In the genomic region with DNA sequence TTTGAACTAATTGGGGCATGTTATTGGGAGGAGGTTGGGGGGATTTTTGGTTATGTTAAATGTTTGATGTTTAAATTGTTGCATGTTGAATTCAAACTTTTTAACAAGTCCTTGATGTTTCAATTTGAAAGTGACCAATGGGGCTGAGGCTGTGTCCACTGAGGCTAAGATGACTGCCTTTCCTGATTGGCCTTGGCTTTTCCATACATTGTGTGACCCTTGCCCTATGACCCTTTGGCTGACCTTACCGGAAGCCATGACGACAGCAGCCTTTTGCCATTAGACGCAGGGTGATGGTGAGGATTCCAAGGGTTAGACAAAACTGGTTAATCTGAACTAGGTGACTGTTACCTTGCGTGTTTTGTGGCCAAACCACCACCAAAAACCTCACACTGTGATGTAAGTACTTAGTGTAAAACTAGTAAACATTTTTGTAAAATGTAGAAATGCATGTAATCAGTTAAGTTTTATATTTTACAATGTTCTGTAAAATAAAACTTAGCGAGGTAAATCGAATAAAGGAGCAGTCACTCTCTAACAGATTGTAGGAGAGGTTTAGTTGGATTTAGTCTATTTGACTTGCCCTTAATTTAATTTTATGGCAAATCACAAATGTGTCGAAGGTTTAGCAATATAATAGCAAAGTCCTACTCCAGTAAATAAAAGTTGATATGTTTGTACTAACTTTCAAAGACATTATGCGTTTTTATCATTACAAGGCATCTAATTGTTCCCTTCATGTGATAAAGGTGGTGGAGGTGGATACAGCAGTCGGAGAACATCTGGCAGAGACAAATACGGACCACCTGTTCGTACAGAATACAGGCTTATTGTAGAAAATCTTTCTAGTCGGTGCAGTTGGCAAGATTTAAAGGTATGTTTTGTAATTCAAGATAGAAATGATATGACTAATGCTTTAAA, we compare ENCODE assay signal across 8 cellular contexts. TPM values are rescaled to one million over a fixed set of nuclear protein-coding genes. Genes with fewer than 3 reads are reported as not detected.
DNase-seq lines count a peak whose midpoint lies in the region; ATAC-seq lines count a peak whose summit lies in the region.

No MANE protein-coding gene starts in this region.

- no peaks in the 10 kb centered on the region for H3K9me3 Mint-ChIP-seq in CD8-positive, alpha-beta memory T cell
- no peaks in the 10 kb centered on the region for H3K9me3 Mint-ChIP-seq in central memory CD8-positive, alpha-beta T cell

- in situ Hi-C loops in G401 (cut with HindIII; ENCODE audit: low sequenced_read_pairs), result no loop called here

- H3K27me3 ChIP-seq in CD8-positive, alpha-beta memory T cell (ENCODE audit: insufficient read depth, low read length, poor library complexity, severe bottlenecking), result no peaks in the 10 kb centered on the region
- peaks cover 2% of the 10 kb centered on the region for H3K27me3 ChIP-seq in NT2/D1 (ENCODE audit: insufficient read depth, insufficient read length)
- no peaks in the 10 kb centered on the region for H3K27me3 ChIP-seq in muscle layer of colon (ENCODE audit: control insufficient read depth in 1 of 2, insufficient read depth in 2 of 2, low read length in 2 of 2)

- peaks cover 35 to 62% (median 60%) of the 10 kb centered on the region in 3 donors for H3K4me1 Mint-ChIP-seq in CD8-positive, alpha-beta memory T cell
- H3K4me1 Mint-ChIP-seq in central memory CD8-positive, alpha-beta T cell, result peaks cover 40% of the 10 kb centered on the region

- peak overlapping the region; percentile 99 for H3K27ac ChIP-seq in CD8-positive, alpha-beta memory T cell (ENCODE audit: low read depth, low read length)
- H3K27ac ChIP-seq in muscle layer of colon (ENCODE audit: low read depth, low read length), result no peak overlapping the region

- H3K9me3 ChIP-seq in CD8-positive, alpha-beta memory T cell (ENCODE audit: low read length), result no peaks in the 10 kb centered on the region
- H3K9me3 ChIP-seq in NT2/D1 (ENCODE audit: insufficient read depth, low read length), result peaks cover 9% of the 10 kb centered on the region; the same call in 1 of the 2 replicates
- H3K9me3 ChIP-seq in muscle layer of colon (ENCODE audit: low read length), result no peaks in the 10 kb centered on the region

- no peak for ATAC-seq in central memory CD8-positive, alpha-beta T cell (replicated peaks; ENCODE audit: extremely low read depth, poor library complexity, severe bottlenecking)

- H3K9ac ChIP-seq in NT2/D1 (ENCODE audit: insufficient read length, low read depth) (peak overlapping the region; percentile 78), muscle layer of colon (ENCODE audit: low read length) (peak overlapping the region; percentile 1)

- DNase-seq in CD8-positive, alpha-beta memory T cell, result peak in 1 of 5 donors; percentile 54
- DNase-seq in NT2/D1 (ENCODE audit: low read depth, low spot score), result no peak
- no peak for DNase-seq in central memory CD8-positive, alpha-beta T cell (ENCODE audit: low spot score in 2 of 2)
- no peak for DNase-seq in OCI-M1 (lab: John Stamatoyannopoulos, UW)
- DNase-seq in NCI-H1694 treated with DMSO at 0.1 percent for 48 hours (lab: John Stamatoyannopoulos, UW), result no peak
- no peak for DNase-seq in G401 (ENCODE audit: low spot score)
- DNase-seq in RPMI8226, result no peak

- CTCF ChIA-PET in CD8-positive, alpha-beta memory T cell (lab: Charles Lee), result interaction anchor here (1.6 kb wide), 1 partner anchor 7 kb away, joined by 3 read pairs; no protein-coding TSS in a partner anchor

- peaks cover 40% of the 10 kb centered on the region for H3K4me1 ChIP-seq in CD8-positive, alpha-beta memory T cell (ENCODE audit: insufficient read depth, low read length)
- H3K4me1 ChIP-seq in NT2/D1 (ENCODE audit: insufficient read depth, insufficient read length) (peaks cover 3% of the 10 kb centered on the region), muscle layer of colon (ENCODE audit: insufficient read depth, low read length) (peaks cover 5% of the 10 kb centered on the region)

- peak overlapping the region; percentile 47 to 93 (median 82) for H3K27ac Mint-ChIP-seq in CD8-positive, alpha-beta memory T cell
- H3K27ac Mint-ChIP-seq in central memory CD8-positive, alpha-beta T cell (ENCODE audit: low read depth), result peak overlapping the region; percentile 94

- peak overlapping the region; percentile 23 for H3K4me3 ChIP-seq in CD8-positive, alpha-beta memory T cell (ENCODE audit: low read length)
- peak overlapping the region; percentile 93 for H3K4me3 ChIP-seq in NT2/D1 (ENCODE audit: insufficient read length, low read depth)
- H3K4me3 ChIP-seq in muscle layer of colon (ENCODE audit: low read depth in 1 of 2, low read length in 2 of 2), result peak overlapping the region in 1 of 2 donors; percentile 53

- POLR2A ChIA-PET in CD8-positive, alpha-beta memory T cell (lab: Charles Lee), result interaction anchor here (1.1 kb wide), 1 partner anchor 132 kb away, joined by 4 read pairs; the partner anchor contains the start of gene IFT52

- H3K4me3 Mint-ChIP-seq in CD8-positive, alpha-beta memory T cell, result peak overlapping the region; percentile 80 to 98 (median 94)
- H3K4me3 Mint-ChIP-seq in central memory CD8-positive, alpha-beta T cell, result peak overlapping the region; percentile 95

- peaks cover 50% of the 10 kb centered on the region for H3K36me3 ChIP-seq in CD8-positive, alpha-beta memory T cell (ENCODE audit: insufficient read depth, low read length)
- H3K36me3 ChIP-seq in NT2/D1 (ENCODE audit: insufficient read depth, insufficient read length, low read length) (peaks cover 57% of the 10 kb centered on the region), muscle layer of colon (ENCODE audit: insufficient read depth, low read length) (peaks cover 46% of the 10 kb centered on the region)

- H3K27me3 Mint-ChIP-seq in CD8-positive, alpha-beta memory T cell, result peaks cover 6 to 9% of the 10 kb centered on the region in 2 donors
- H3K27me3 Mint-ChIP-seq in central memory CD8-positive, alpha-beta T cell, result peaks cover 14% of the 10 kb centered on the region

- H3K36me3 Mint-ChIP-seq in CD8-positive, alpha-beta memory T cell, result peaks cover 20 to 66% (median 22%) of the 10 kb centered on the region in 3 donors
- H3K36me3 Mint-ChIP-seq in central memory CD8-positive, alpha-beta T cell (ENCODE audit: insufficient read depth), result peaks cover 64% of the 10 kb centered on the region

RNA-seq across cellular contexts. Expression of gene SRSF6, which starts 1.6 kb away (rescaled TPM):
- 100 to 1,000 TPM; 203 to 207 TPM for total RNA-seq in CD8-positive, alpha-beta memory T cell
- 40.3 TPM for polyA plus RNA-seq in CD8-positive, alpha-beta memory T cell
- 24.1 and 27.9 TPM in 2 replicates for total RNA-seq in G401 (2014; rRNA removed; shearing (Covaris generic))

RNA-seq across cellular contexts. Expression of gene L3MBTL1, which starts 48.2 kb away (rescaled TPM):
- 1 to 10 TPM; 4.6 to 5.2 TPM for total RNA-seq in CD8-positive, alpha-beta memory T cell
- 1.8 TPM for polyA plus RNA-seq in CD8-positive, alpha-beta memory T cell
- 3.0 and 17.9 TPM in 2 replicates for total RNA-seq in G401 (2014; rRNA removed; shearing (Covaris generic))
